In the genomic region with DNA sequence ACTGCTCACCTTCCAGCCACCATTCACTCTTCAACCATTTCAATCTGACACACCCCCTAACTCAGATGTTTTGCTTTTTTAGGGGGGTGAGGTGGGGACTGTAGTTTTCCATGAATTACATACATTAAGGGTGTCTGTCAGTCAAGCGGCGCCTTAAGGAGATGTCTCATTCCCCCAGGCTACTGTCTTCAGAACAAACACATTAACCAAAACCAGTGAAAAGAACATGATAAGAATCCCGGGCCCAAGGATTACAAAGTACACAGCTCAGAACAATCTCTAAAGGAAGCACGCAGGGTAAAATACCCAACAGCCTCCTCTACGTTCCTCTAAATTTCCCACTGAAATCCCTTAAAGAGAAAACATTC, we compare ENCODE assay signal across 8 cellular contexts.
DNase-seq lines count a peak whose midpoint lies in the region; ATAC-seq, FAIRE-seq and TF ChIP-seq lines count a peak whose summit lies in the region.

No MANE protein-coding gene starts in this region.

- no peak overlapping the region for H2BK15ac ChIP-seq in neuronal stem cell (ENCODE audit: low read length)

- intact Hi-C loops in PC-3 (cut with micrococcal nuclease) = loop anchor here (1.0 kb wide), 4 partner anchors 63 to 250 kb away; a partner anchor contains a TSS

- no peak for DNase-seq in GM18507 (ENCODE audit: extremely low spot score, insufficient read length, low read depth)
- DNase-seq in PC-3 = peak; percentile 2
- DNase-seq in epithelial cell of proximal tubule (ENCODE audit: low read depth) = no peak
- no peak for DNase-seq in neuronal stem cell (ENCODE audit: low spot score)
- no peak for DNase-seq in NCI-H1092 (lab: John Stamatoyannopoulos, UW)
- no peak for DNase-seq in NCI-H187 (lab: John Stamatoyannopoulos, UW)
- DNase-seq in NCI-H446 (lab: John Stamatoyannopoulos, UW) = no peak
- DNase-seq in AG08396 (ENCODE audit: low spot score) = no peak

- TF ChIP-seq CTCF in PC-3 (conservative IDR thresholded peaks at IDR 0.05; ENCODE audit: low read depth, low read length) (no peak), epithelial cell of proximal tubule (conservative IDR thresholded peaks at IDR 0.05; ENCODE audit: low read depth, low read length) (no peak)

- peak; percentile 70 for FAIRE-seq in GM18507 (lab: Jason Lieb, UNC)

- H3K4me3 ChIP-seq in PC-3 (ENCODE audit: low read length) (peak overlapping the region; percentile 85), epithelial cell of proximal tubule (ENCODE audit: low read depth, low read length) (peak overlapping the region; percentile 81), neuronal stem cell (ENCODE audit: low read length in 2 of 2) (peak overlapping the region; percentile 71 to 87)

- no peak overlapping the region for H3K23ac ChIP-seq in neuronal stem cell (ENCODE audit: low read depth, low read length, poor library complexity)

- H3K9me3 ChIP-seq in PC-3 (ENCODE audit: low read length) (no peaks in the 10 kb centered on the region), neuronal stem cell (replicated peaks in 1 of 2; ENCODE audit: control insufficient read depth in 2 of 2, insufficient read depth in 1 of 2, low read depth in 1 of 2, low read length in 2 of 2) (no peaks in the 10 kb centered on the region)

- H3K9ac ChIP-seq in PC-3 (ENCODE audit: low read length) (peak overlapping the region; percentile 88), neuronal stem cell (ENCODE audit: low read depth, low read length, poor library complexity) (no peak overlapping the region)

- H4K91ac ChIP-seq in neuronal stem cell (ENCODE audit: low read depth, low read length, poor library complexity) = no peak overlapping the region

- peaks cover 4% of the 10 kb centered on the region; the same call in 1 of the 2 replicates for H3K4me1 ChIP-seq in PC-3 (ENCODE audit: insufficient read depth, low read length)
- H3K4me1 ChIP-seq in neuronal stem cell (ENCODE audit: control insufficient read depth in 2 of 2, insufficient read depth in 1 of 2, low read depth in 1 of 2, low read length in 2 of 2) = peaks cover 2 to 10% of the 10 kb centered on the region in 2 donors

- no peaks in the 10 kb centered on the region for H3K79me1 ChIP-seq in neuronal stem cell (ENCODE audit: low read depth, low read length)

- no peak overlapping the region for H3K14ac ChIP-seq in neuronal stem cell (ENCODE audit: low read length)

- no peak overlapping the region for H2AK5ac ChIP-seq in neuronal stem cell (ENCODE audit: low read depth, low read length)

- H3K4me2 ChIP-seq in PC-3 (ENCODE audit: low read length) = peak overlapping the region; percentile 94
- peak overlapping the region; percentile 63 for H3K4me2 ChIP-seq in neuronal stem cell (ENCODE audit: insufficient read depth, low read length, poor library complexity, severe bottlenecking)

- no peaks in the 10 kb centered on the region for H3F3A ChIP-seq in PC-3 (ENCODE audit: low read length, unreplicated experiment)

- POLR2A ChIA-PET in PC-3 (lab: Charles Lee; ENCODE audit: unreplicated experiment) = interaction anchor here (0.7 to 1.0 kb wide), 2 partner anchors 31 to 273 kb away, joined by 3 to 4 read pairs; no protein-coding TSS in a partner anchor

- no peak; the same call in 1 of the 2 replicates for ATAC-seq in PC-3

- no peak overlapping the region for H3K4ac ChIP-seq in neuronal stem cell (ENCODE audit: low read length)

- H3K27me3 ChIP-seq in PC-3 (ENCODE audit: low read length) = no peaks in the 10 kb centered on the region
- peaks cover 0 to 3% (median 0%) of the 10 kb centered on the region in 3 experiments for H3K27me3 ChIP-seq in neuronal stem cell (ENCODE audit: control insufficient read depth in 3 of 3, insufficient read depth in 3 of 3, low read depth in 1 of 3, low read length in 3 of 3)

- no peaks in the 10 kb centered on the region for H3K36me3 ChIP-seq in PC-3 (ENCODE audit: low read depth, low read length)
- H3K36me3 ChIP-seq in neuronal stem cell (replicated peaks in 1 of 2; ENCODE audit: control insufficient read depth in 2 of 2, insufficient read depth in 2 of 2, low read length in 2 of 2) = no peaks in the 10 kb centered on the region

- H2BK120ac ChIP-seq in neuronal stem cell (ENCODE audit: low read depth, low read length) = no peak overlapping the region

- H3K9me2 ChIP-seq in PC-3 (replicated peaks; ENCODE audit: low read length) = no peaks in the 10 kb centered on the region

- H2AFZ ChIP-seq in PC-3 (ENCODE audit: low read length) (peak overlapping the region; percentile 98), neuronal stem cell (ENCODE audit: low read length) (peak overlapping the region; percentile 83)

- H3K18ac ChIP-seq in neuronal stem cell (ENCODE audit: low read length) = no peak overlapping the region

- H4K8ac ChIP-seq in neuronal stem cell (ENCODE audit: low read depth, low read length) = no peak overlapping the region

- CTCF ChIA-PET in PC-3 (lab: Charles Lee) = interaction anchor here (1.2 to 1.5 kb wide), 2 partner anchors 62 to 273 kb away, joined by 5 to 10 read pairs; a partner anchor contains a TSS

- peak overlapping the region; percentile 84 for H3K27ac ChIP-seq in PC-3 (ENCODE audit: low read length)
- no peak overlapping the region for H3K27ac ChIP-seq in neuronal stem cell (replicated peaks; ENCODE audit: low read length)

- WGBS in neuronal stem cell (ENCODE audit: extremely low coverage in 2 of 2, insufficient read length in 2 of 2, insufficient replicate concordance in 1 of 2), 2 donors = no CpG with 5 or more reads among the region's 5 CpGs

- BruUV-seq in PC-3 (replicated peaks; lab: Mats Ljungman, UMichigan) = TSS peak; percentile 84

- peaks cover 6% of the 10 kb centered on the region; the same call in 1 of the 2 replicates for H3K79me2 ChIP-seq in PC-3 (ENCODE audit: low read length)

- H2BK5ac ChIP-seq in neuronal stem cell (ENCODE audit: low read length) = no peak overlapping the region

- H4K20me1 ChIP-seq in PC-3 (ENCODE audit: low read length) = no peaks in the 10 kb centered on the region

- no peak overlapping the region for H2BK12ac ChIP-seq in neuronal stem cell (ENCODE audit: low read length)
